6 cellular contexts compared by ENCODE assay signal in genomic region chr7:100171087-100171681, GRCh38. TPM values are rescaled to one million over a fixed set of nuclear protein-coding genes. Genes with fewer than 3 reads are reported as not detected.
A peak's percentile ranks its signal among the peaks of the same experiment; 100 is the strongest.
DNase-seq lines count a peak whose midpoint lies in the region; ATAC-seq and TF ChIP-seq lines count a peak whose summit lies in the region.

No MANE protein-coding gene starts in this region.

- DNase-seq in CD8-positive, alpha-beta T cell: peak in 4 of 7 experiments; percentile 38 to 69 (median 50)
- DNase-seq in activated T-helper 1 cell treated with anti-CD3 and anti-CD28 coated beads, Interleukin-12 subunit alpha, Interleukin-12 subunit beta, Interleukin-2, Interleukin-4 antibody, amounts not matched to agents 30 ng/mL and 10 ng/mL and 1 ng/mL, durations not matched to agents 14 hours and 24 hours and 36 hours (ENCODE audit: low spot score): no peak
- DNase-seq in right lobe of liver (peak in 1 of 3 donors; percentile 55), UCSD-AML1 (lab: John Stamatoyannopoulos, UW; ENCODE audit: unreplicated experiment) (no peak), SW 1271 (lab: John Stamatoyannopoulos, UW) (no peak)

- CTCF ChIA-PET in CD8-positive, alpha-beta T cell (lab: Charles Lee): interaction anchor here (1.5 to 2.1 kb wide), 3 partner anchors 19 to 41 kb away, joined by 3 to 15 read pairs (median 6); no protein-coding TSS in a partner anchor

- 4% methylated on average over 8 of the region's 61 CpGs for WGBS in right lobe of liver (ENCODE audit: insufficient coverage, low coverage, low lambda C conversion rate, missing lambda C conversion rate)

- no peaks in the 10 kb centered on the region for H3K27me3 ChIP-seq in CD8-positive, alpha-beta T cell (ENCODE audit: insufficient read depth, low read length)
- no peaks in the 10 kb centered on the region for H3K27me3 ChIP-seq in right lobe of liver

- no peak for TF ChIP-seq CTCF in CD8-positive, alpha-beta T cell (IDR thresholded peaks at IDR 0.05)
- no peak for TF ChIP-seq CTCF in right lobe of liver (IDR thresholded peaks at IDR 0.05)

- H3K4me3 ChIP-seq in CD8-positive, alpha-beta T cell (ENCODE audit: low read depth, low read length): peak overlapping the region; percentile 54
- peak overlapping the region; percentile 12 to 40 (median 16) for H3K4me3 ChIP-seq in right lobe of liver

- H3K36me3 ChIP-seq in CD8-positive, alpha-beta T cell (ENCODE audit: insufficient read depth, low read length): no peaks in the 10 kb centered on the region
- no peaks in the 10 kb centered on the region for H3K36me3 ChIP-seq in right lobe of liver

- peaks cover 56% of the 10 kb centered on the region for H3K4me1 ChIP-seq in CD8-positive, alpha-beta T cell (ENCODE audit: insufficient read depth, low read length)
- H3K4me1 ChIP-seq in right lobe of liver: peaks cover 0 to 6% (median 2%) of the 10 kb centered on the region in 4 donors

- TF ChIP-seq POLR2A in right lobe of liver (IDR thresholded peaks at IDR 0.05): no peak

- peak overlapping the region; percentile 88 for H3K27ac Mint-ChIP-seq in CD8-positive, alpha-beta T cell
- H3K27ac Mint-ChIP-seq in activated T-helper 1 cell treated with anti-CD3 and anti-CD28 coated beads, Interleukin-12 subunit alpha, Interleukin-12 subunit beta, Interleukin-2, Interleukin-4 antibody, amounts not matched to agents 30 ng/mL and 10 ng/mL and 1 ng/mL, durations not matched to agents 14 hours and 24 hours and 36 hours: no peak overlapping the region

- no peaks in the 10 kb centered on the region for H3K9me3 ChIP-seq in CD8-positive, alpha-beta T cell (ENCODE audit: low read length)
- no peaks in the 10 kb centered on the region for H3K9me3 ChIP-seq in right lobe of liver

- peaks cover 3% of the 10 kb centered on the region for H3K27me3 Mint-ChIP-seq in CD8-positive, alpha-beta T cell (ENCODE audit: low read depth)
- peaks cover 36% of the 10 kb centered on the region for H3K27me3 Mint-ChIP-seq in activated T-helper 1 cell treated with anti-CD3 and anti-CD28 coated beads, Interleukin-12 subunit alpha, Interleukin-12 subunit beta, Interleukin-2, Interleukin-4 antibody, amounts not matched to agents 30 ng/mL and 10 ng/mL and 1 ng/mL, durations not matched to agents 14 hours and 24 hours and 36 hours (ENCODE audit: insufficient read depth)

- peaks cover 67% of the 10 kb centered on the region for H3K4me1 Mint-ChIP-seq in CD8-positive, alpha-beta T cell (ENCODE audit: low read depth)
- H3K4me1 Mint-ChIP-seq in activated T-helper 1 cell treated with anti-CD3 and anti-CD28 coated beads, Interleukin-12 subunit alpha, Interleukin-12 subunit beta, Interleukin-2, Interleukin-4 antibody, amounts not matched to agents 30 ng/mL and 10 ng/mL and 1 ng/mL, durations not matched to agents 14 hours and 24 hours and 36 hours (ENCODE audit: low read depth): peaks cover 67% of the 10 kb centered on the region

- no peak overlapping the region for H3K27ac ChIP-seq in CD8-positive, alpha-beta T cell (ENCODE audit: low read depth, low read length)
- no peak overlapping the region for H3K27ac ChIP-seq in right lobe of liver

- intact Hi-C loops in CD8-positive, alpha-beta T cell (cut with DNase I, micrococcal nuclease): loop anchor here in 1 of 2 experiments (1.0 kb wide), 1 partner anchor 23 kb away; the partner anchor contains the start of gene LAMTOR4
- intact Hi-C loops in activated T-helper 1 cell treated with anti-CD3 and anti-CD28 coated beads, Interleukin-12 subunit alpha, Interleukin-12 subunit beta, Interleukin-2, Interleukin-4 antibody, amounts not matched to agents 30 ng/mL and 10 ng/mL and 1 ng/mL, durations not matched to agents 14 hours and 24 hours and 36 hours (cut with micrococcal nuclease): no loop called here
- intact Hi-C loops in right lobe of liver (cut with DNase I): no loop called here

- H3K9me3 Mint-ChIP-seq in CD8-positive, alpha-beta T cell: no peaks in the 10 kb centered on the region
- no peaks in the 10 kb centered on the region for H3K9me3 Mint-ChIP-seq in activated T-helper 1 cell treated with anti-CD3 and anti-CD28 coated beads, Interleukin-12 subunit alpha, Interleukin-12 subunit beta, Interleukin-2, Interleukin-4 antibody, amounts not matched to agents 30 ng/mL and 10 ng/mL and 1 ng/mL, durations not matched to agents 14 hours and 24 hours and 36 hours

- peak overlapping the region; percentile 82 for H3K4me3 Mint-ChIP-seq in CD8-positive, alpha-beta T cell
- peak overlapping the region; percentile 76 for H3K4me3 Mint-ChIP-seq in activated T-helper 1 cell treated with anti-CD3 and anti-CD28 coated beads, Interleukin-12 subunit alpha, Interleukin-12 subunit beta, Interleukin-2, Interleukin-4 antibody, amounts not matched to agents 30 ng/mL and 10 ng/mL and 1 ng/mL, durations not matched to agents 14 hours and 24 hours and 36 hours

- POLR2A ChIA-PET in CD8-positive, alpha-beta T cell (lab: Charles Lee): interaction anchor here (0.7 to 1.2 kb wide), 2 partner anchors 14 to 45 kb away, joined by 3 to 4 read pairs; no protein-coding TSS in a partner anchor

- peak; percentile 44 for ATAC-seq in CD8-positive, alpha-beta T cell
- ATAC-seq in right lobe of liver (peak; percentile 20 to 43 (median 38)), GM21447 (IDR thresholded peaks at IDR 0.05; ENCODE audit: unreplicated experiment) (no peak)

- no peaks in the 10 kb centered on the region for H3K36me3 Mint-ChIP-seq in CD8-positive, alpha-beta T cell
- H3K36me3 Mint-ChIP-seq in activated T-helper 1 cell treated with anti-CD3 and anti-CD28 coated beads, Interleukin-12 subunit alpha, Interleukin-12 subunit beta, Interleukin-2, Interleukin-4 antibody, amounts not matched to agents 30 ng/mL and 10 ng/mL and 1 ng/mL, durations not matched to agents 14 hours and 24 hours and 36 hours (ENCODE audit: low read depth): peaks cover 2% of the 10 kb centered on the region

RNA-seq across cellular contexts. Expression of gene GAL3ST4, which starts 2.8 kb away (rescaled TPM):
- 10 to 100 TPM; 10.2 to 11.5 TPM for total RNA-seq in CD8-positive, alpha-beta T cell
- 1.3 and 1.5 TPM in 2 replicates for total RNA-seq in activated T-helper 1 cell treated with anti-CD3 and anti-CD28 coated beads, Interleukin-12 subunit alpha, Interleukin-12 subunit beta, Interleukin-2, Interleukin-4 antibody, amounts not matched to agents 30 ng/mL and 10 ng/mL and 1 ng/mL, durations not matched to agents 14 hours and 24 hours and 36 hours
- total RNA-seq in right lobe of liver: 1 to 10 TPM in 1 of 6 experiments, under 1 TPM in 4, not detected in 1; 0.12 to 1.1 (median 0.56) TPM

RNA-seq across cellular contexts. Expression of gene GPC2, which starts 6.0 kb away (rescaled TPM):
- 10 to 100 TPM; 10.5 to 13.3 TPM for total RNA-seq in CD8-positive, alpha-beta T cell
- total RNA-seq in activated T-helper 1 cell treated with anti-CD3 and anti-CD28 coated beads, Interleukin-12 subunit alpha, Interleukin-12 subunit beta, Interleukin-2, Interleukin-4 antibody, amounts not matched to agents 30 ng/mL and 10 ng/mL and 1 ng/mL, durations not matched to agents 14 hours and 24 hours and 36 hours: 3.9 and 4.8 TPM in 2 replicates
- under 1 TPM in 2 of 6 experiments, not detected in 4; 0.35 to 0.40 TPM for total RNA-seq in right lobe of liver

RNA-seq across cellular contexts. Expression of gene STAG3, which starts 6.5 kb away (rescaled TPM):
- 1 to 10 TPM; 6.3 to 6.6 TPM for total RNA-seq in CD8-positive, alpha-beta T cell
- 25.0 and 30.6 TPM in 2 replicates for total RNA-seq in activated T-helper 1 cell treated with anti-CD3 and anti-CD28 coated beads, Interleukin-12 subunit alpha, Interleukin-12 subunit beta, Interleukin-2, Interleukin-4 antibody, amounts not matched to agents 30 ng/mL and 10 ng/mL and 1 ng/mL, durations not matched to agents 14 hours and 24 hours and 36 hours
- total RNA-seq in right lobe of liver: 1 to 10 TPM in 4 of 6 experiments, under 1 TPM in 2; 0.81 to 5.9 (median 4.4) TPM

RNA-seq across cellular contexts. Expression of gene TRAPPC14, which starts 12.7 kb away (rescaled TPM):
- total RNA-seq in CD8-positive, alpha-beta T cell: 10 to 100 TPM; 40.6 to 47.1 TPM
- 43.9 and 44.3 TPM in 2 replicates for total RNA-seq in activated T-helper 1 cell treated with anti-CD3 and anti-CD28 coated beads, Interleukin-12 subunit alpha, Interleukin-12 subunit beta, Interleukin-2, Interleukin-4 antibody, amounts not matched to agents 30 ng/mL and 10 ng/mL and 1 ng/mL, durations not matched to agents 14 hours and 24 hours and 36 hours
- 10 to 100 TPM in 4 of 6 experiments, 1 to 10 TPM in 2; 8.2 to 14.6 (median 10.3) TPM for total RNA-seq in right lobe of liver

RNA-seq across cellular contexts. Expression of gene LAMTOR4, which starts 22.5 kb away (rescaled TPM):
- total RNA-seq in CD8-positive, alpha-beta T cell: 10 to 100 TPM; 68.4 to 83.1 TPM
- total RNA-seq in activated T-helper 1 cell treated with anti-CD3 and anti-CD28 coated beads, Interleukin-12 subunit alpha, Interleukin-12 subunit beta, Interleukin-2, Interleukin-4 antibody, amounts not matched to agents 30 ng/mL and 10 ng/mL and 1 ng/mL, durations not matched to agents 14 hours and 24 hours and 36 hours: 119 and 133 TPM in 2 replicates
- 10 to 100 TPM; 35.8 to 66.6 (median 44.9) TPM for total RNA-seq in right lobe of liver

Comparison
In these comparisons a context has a peak if more than half of its experiments do, and no peak if none do; other contexts are left out.
1. DNase-seq: peak in CD8-positive, alpha-beta T cell (4 of 7); none in activated T-helper 1 cell treated with anti-CD3 and anti-CD28 coated beads, Interleukin-12 subunit alpha, Interleukin-12 subunit beta, Interleukin-2, Interleukin-4 antibody, amounts not matched to agents 30 ng/mL and 10 ng/mL and 1 ng/mL, durations not matched to agents 14 hours and 24 hours and 36 hours (single experiment), UCSD-AML1 (single experiment) and SW 1271 (0 of 2).